9 cellular contexts compared by ENCODE assay signal in genomic region chr2:100105678-100106054, GRCh38. TPM values are rescaled to one million over a fixed set of nuclear protein-coding genes. Genes with fewer than 3 reads are reported as not detected.
DNase-seq lines count a peak whose midpoint lies in the region; ATAC-seq and TF ChIP-seq lines count a peak whose summit lies in the region.
"Had no signal": no experiment of that assay in that cellular context is flagged by ENCODE, and none has a peak within 500 bp of the region (broad histone marks: within the 10 kb centered on the region; RNA-seq: fewer than 3 reads in every experiment).

No MANE protein-coding gene starts in this region.

- peaks cover 0 to 2% (median 0%) of the 10 kb centered on the region in 8 donors for H3K9me3 Mint-ChIP-seq in CD4-positive, alpha-beta memory T cell

- TF ChIP-seq CTCF in foreskin fibroblast (IDR thresholded peaks at IDR 0.05; ENCODE audit: low read depth, low read length) (no peak), ovary (IDR thresholded peaks at IDR 0.05) (no peak)

- H3K36me3 Mint-ChIP-seq in CD4-positive, alpha-beta memory T cell = no peaks in the 10 kb centered on the region

- peak overlapping the region in 1 of 7 donors; percentile 84 for H3K27ac Mint-ChIP-seq in CD4-positive, alpha-beta memory T cell

- H3K4me1 Mint-ChIP-seq in CD4-positive, alpha-beta memory T cell = peaks cover 0 to 10% (median 4%) of the 10 kb centered on the region in 4 donors

- no peaks in the 10 kb centered on the region for H3K9me3 ChIP-seq in CD4-positive, alpha-beta memory T cell (ENCODE audit: control insufficient read depth in 1 of 2, low read length in 2 of 2)
- H3K9me3 ChIP-seq in NT2/D1 (ENCODE audit: insufficient read depth, low read length) = no peaks in the 10 kb centered on the region
- no peaks in the 10 kb centered on the region for H3K9me3 ChIP-seq in ovary

- TF ChIP-seq POLR2A in ovary (IDR thresholded peaks at IDR 0.05) = no peak

- no peaks in the 10 kb centered on the region for H3K27me3 ChIP-seq in CD4-positive, alpha-beta memory T cell (ENCODE audit: insufficient read depth, low read length)
- peaks cover 71% of the 10 kb centered on the region for H3K27me3 ChIP-seq in NT2/D1 (ENCODE audit: insufficient read depth, insufficient read length)
- H3K27me3 ChIP-seq in ovary = no peaks in the 10 kb centered on the region

- H3K4me3 ChIP-seq in CD4-positive, alpha-beta memory T cell (ENCODE audit: low read length in 2 of 2) = peak overlapping the region in 1 of 2 donors; percentile 37
- peak overlapping the region; percentile 37 for H3K4me3 ChIP-seq in NT2/D1 (ENCODE audit: insufficient read length, low read depth)
- peak overlapping the region; percentile 57 to 60 for H3K4me3 ChIP-seq in foreskin fibroblast (ENCODE audit: low read depth in 1 of 2, low read length in 2 of 2)
- peak overlapping the region; percentile 73 for H3K4me3 ChIP-seq in ovary

- H3K4me3 Mint-ChIP-seq in CD4-positive, alpha-beta memory T cell = peak overlapping the region; percentile 65 to 86 (median 80)

- no peak for ATAC-seq in HG03342 (IDR thresholded peaks at IDR 0.05; ENCODE audit: unreplicated experiment)

- peaks cover 12 to 24% of the 10 kb centered on the region in 2 donors for H3K27me3 Mint-ChIP-seq in CD4-positive, alpha-beta memory T cell

- WGBS in ovary, 3 donors = 9 to 17% (median 9%) methylated on average over 12 of the region's 12 CpGs

- peaks cover 7% of the 10 kb centered on the region for H3K4me1 ChIP-seq in CD4-positive, alpha-beta memory T cell (ENCODE audit: insufficient read depth, low read length)
- no peaks in the 10 kb centered on the region for H3K4me1 ChIP-seq in NT2/D1 (ENCODE audit: insufficient read depth, insufficient read length)
- peaks cover 7% of the 10 kb centered on the region for H3K4me1 ChIP-seq in ovary (ENCODE audit: insufficient read depth)

- H3K27ac ChIP-seq in CD4-positive, alpha-beta memory T cell (ENCODE audit: low read depth, low read length) = no peak overlapping the region
- H3K27ac ChIP-seq in ovary = peak overlapping the region; percentile 67 to 71

- CTCF ChIA-PET in CD4-positive, alpha-beta memory T cell (lab: Charles Lee; ENCODE audit: partially characterized antibody) = interaction anchor here (0.7 to 1.4 kb wide), 2 partner anchors 13 to 29 kb away, joined by 3 read pairs; no protein-coding TSS in a partner anchor

- no peak for DNase-seq in CD4-positive, alpha-beta memory T cell
- DNase-seq in NT2/D1 (ENCODE audit: low read depth, low spot score) (no peak), foreskin fibroblast (no peak), ovary (peak; percentile 32 to 59 (median 43)), amniotic stem cell (lab: John Stamatoyannopoulos, UW) (no peak), NCI-H2029 treated with DMSO at 0.1 percent for 48 hours (lab: John Stamatoyannopoulos, UW) (no peak)
- no peak for DNase-seq in stimulated activated CD4-positive, alpha-beta T cell treated with anti-CD3 and anti-CD28 coated beads, Interleukin-4, amount 100 ng/mL, for 24 hours
- DNase-seq: activated CD4-positive, alpha-beta T cell treated with anti-CD3 and anti-CD28 coated beads, Interleukin-2, amount 50 U/mL, for 1 hour had no signal

- no peaks in the 10 kb centered on the region for H3K36me3 ChIP-seq in CD4-positive, alpha-beta memory T cell (ENCODE audit: insufficient read depth, low read length)
- no peaks in the 10 kb centered on the region for H3K36me3 ChIP-seq in NT2/D1 (ENCODE audit: insufficient read depth, insufficient read length, low read length)
- no peaks in the 10 kb centered on the region for H3K36me3 ChIP-seq in ovary

- no peak for TF ChIP-seq EP300 in ovary (IDR thresholded peaks at IDR 0.05)

- intact Hi-C loops in CD4-positive, alpha-beta memory T cell (cut with micrococcal nuclease) = no loop called here
- intact Hi-C loops in ovary (cut with DNase I) = loop anchor here in 1 of 4 donors (10.0 kb wide), 1 partner anchor 89 kb away; no protein-coding TSS in a partner anchor

- H3K9ac ChIP-seq in NT2/D1 (ENCODE audit: insufficient read length, low read depth) = peak overlapping the region; percentile 56

- POLR2A ChIA-PET in CD4-positive, alpha-beta memory T cell (lab: Charles Lee; ENCODE audit: partially characterized antibody) = no interaction called here

RNA-seq across cellular contexts. Expression of gene AFF3, which starts 36.7 kb away (rescaled TPM):
- total RNA-seq in CD4-positive, alpha-beta memory T cell = 1 to 10 TPM; 3.2 to 3.9 TPM
- 1 to 10 TPM in 1 of 2 donors, under 1 TPM in 1; 0.63 to 4.6 TPM for polyA plus RNA-seq in CD4-positive, alpha-beta memory T cell
- total RNA-seq in ovary = 10 to 100 TPM; 16.1 to 40.8 (median 25.9) TPM
- polyA plus RNA-seq in ovary = 10 to 100 TPM in 1 of 2 donors, 1 to 10 TPM in 1; 5.9 to 11.2 TPM

Comparison
In these comparisons a context has a peak if more than half of its experiments do, and no peak if none do; other contexts are left out.
1. DNase-seq: peak in ovary (5 of 5); none in CD4-positive, alpha-beta memory T cell (0 of 5), NT2/D1 (single experiment), foreskin fibroblast (0 of 2), amniotic stem cell (single experiment), stimulated activated CD4-positive, alpha-beta T cell treated with anti-CD3 and anti-CD28 coated beads, Interleukin-4, amount 100 ng/mL, for 24 hours (single experiment) and NCI-H2029 treated with DMSO at 0.1 percent for 48 hours (single experiment).